11 cellular contexts compared by ENCODE assay signal in genomic region chr12:44626883-44627282, GRCh38.
"Had no signal": no experiment of that assay in that cellular context is flagged by ENCODE, and none has a peak within 500 bp of the region (broad histone marks: within the 10 kb centered on the region; RNA-seq: fewer than 3 reads in every experiment).

No MANE protein-coding gene starts in this region.

- ATAC-seq: lower lobe of right lung, pancreas had no signal

- H3K9me3 ChIP-seq: lower lobe of right lung, pancreas, thyroid gland had no signal

- H3K27me3 ChIP-seq: pancreas, thyroid gland had no signal

- H3K27ac ChIP-seq: lower lobe of right lung, pancreas, thyroid gland, VCaP had no signal

- H3K4me1 ChIP-seq: lower lobe of right lung, pancreas had no signal

- H3K4me3 ChIP-seq: lower lobe of right lung, pancreas, thyroid gland had no signal

- DNase-seq: activated CD4-positive, alpha-beta memory T cell treated with anti-CD3 and anti-CD28 coated beads, Interleukin-2, amount 10 ng/mL, durations not matched to agents 7 days and 5 days; activated gamma-delta T cell treated with Interleukin-2 at 50 U/mL for 16 hours; activated naive CD8-positive, alpha-beta T cell treated with anti-CD3 and anti-CD28 coated beads for 36 hours; activated T-cell treated with anti-CD3 and anti-CD28 coated beads, Interleukin-2, amount 50 U/mL, for 48 hours; cerebellar nuclear complex; hypothalamus; kidney glomerular epithelial cell; lower lobe of right lung; pancreas; thyroid gland had no signal

- H3K36me3 ChIP-seq: lower lobe of right lung, pancreas, thyroid gland had no signal
